ENCODE assay signal across 12 cellular contexts in genomic region chr5:43309657-43310056, GRCh38. TPM values are rescaled to one million over a fixed set of nuclear protein-coding genes. Genes with fewer than 3 reads are reported as not detected.
A peak's percentile ranks its signal among the peaks of the same experiment; 100 is the strongest.
DNase-seq lines count a peak whose midpoint lies in the region; ATAC-seq and TF ChIP-seq lines count a peak whose summit lies in the region.
"Had no signal": no experiment of that assay in that cellular context is flagged by ENCODE, and none has a peak within 500 bp of the region (broad histone marks: within the 10 kb centered on the region; RNA-seq: fewer than 3 reads in every experiment).

No MANE protein-coding gene starts in this region.

- H3K27me3 ChIP-seq in HUES64 (ENCODE audit: insufficient read depth, low read length) = no peaks in the 10 kb centered on the region
- H3K27me3 ChIP-seq in brain microvascular endothelial cell (replicated peaks) = no peaks in the 10 kb centered on the region
- H3K27me3 ChIP-seq: ascending aorta had no signal

- peak; percentile 7 for DNase-seq in DMS79 (lab: John Stamatoyannopoulos, UW)
- DNase-seq in brain microvascular endothelial cell = no peak
- no peak for DNase-seq in effector CD8-positive, alpha-beta T cell (lab: John Stamatoyannopoulos, UW)
- DNase-seq in middle frontal gyrus (ENCODE audit: extremely low spot score, low spot score) = no peak
- DNase-seq in NCI-H187 treated with DMSO at 0.1 percent for 48 hours (lab: John Stamatoyannopoulos, UW) = no peak
- DNase-seq: KBM-7, NCI-H526, WERI-Rb-1 had no signal

- H3K36me3 ChIP-seq in HUES64 (ENCODE audit: insufficient read depth, low read length) (peaks cover 58% of the 10 kb centered on the region), brain microvascular endothelial cell (replicated peaks) (peaks cover 2% of the 10 kb centered on the region), mesodermal cell (ENCODE audit: control insufficient read depth, insufficient read depth, low read length) (peaks cover 70% of the 10 kb centered on the region)
- H3K36me3 ChIP-seq: ascending aorta had no signal

- ATAC-seq in GM21529 (IDR thresholded peaks at IDR 0.05; ENCODE audit: unreplicated experiment) = no peak

- TF ChIP-seq CTCF in brain microvascular endothelial cell (IDR thresholded peaks at IDR 0.05; ENCODE audit: low read depth, low read length, missing control alignments) = no peak

- H3K27ac ChIP-seq in HUES64 (ENCODE audit: low read depth, low read length) = peak overlapping the region; percentile 28; the same call in 1 of the 2 replicates
- H3K27ac ChIP-seq in brain microvascular endothelial cell = no peak overlapping the region
- peak overlapping the region; percentile 19 for H3K27ac ChIP-seq in mesodermal cell (ENCODE audit: low read depth, low read length, severe bottlenecking)
- H3K27ac ChIP-seq: ascending aorta, WERI-Rb-1 had no signal

- H3K9me3 ChIP-seq in HUES64 (ENCODE audit: insufficient read depth, low read depth, low read length) (no peaks in the 10 kb centered on the region), mesodermal cell (ENCODE audit: control insufficient read depth, low read length) (no peaks in the 10 kb centered on the region)
- H3K9me3 ChIP-seq: ascending aorta had no signal

- H3K9ac ChIP-seq in HUES64 (ENCODE audit: low read depth, low read length) = peak overlapping the region; percentile 14; the same call in 1 of the 2 replicates

- in situ Hi-C loops in brain microvascular endothelial cell (cut with HindIII; ENCODE audit: low pct_ligation_motif_present, low sequenced_read_pairs) = no loop called here

- peaks cover 49% of the 10 kb centered on the region for H3K4me1 ChIP-seq in HUES64 (ENCODE audit: insufficient read depth, low read length)
- peaks cover 21% of the 10 kb centered on the region for H3K4me1 ChIP-seq in mesodermal cell (ENCODE audit: control insufficient read depth, insufficient read depth, low read length, poor library complexity, severe bottlenecking)

- H3K4me3 ChIP-seq in HUES64 (ENCODE audit: low read length) (peak overlapping the region; percentile 97), brain microvascular endothelial cell (ENCODE audit: low read depth, low read length) (peak overlapping the region; percentile 98), mesodermal cell (ENCODE audit: extremely low read depth, insufficient read depth, low read length, poor library complexity, severe bottlenecking) (peak overlapping the region; percentile 99)
- H3K4me3 ChIP-seq: ascending aorta had no signal

RNA-seq across cellular contexts. Expression of gene HMGCS1, which starts 3.6 kb away (rescaled TPM):
- 283 TPM for polyA plus RNA-seq in HUES64 (2013, experiment 1 of 2)
- 373 TPM for polyA plus RNA-seq in HUES64 (2013, experiment 2 of 2)
- polyA plus RNA-seq in mesodermal cell (2013, experiment 1 of 2) = 384 TPM
- 381 TPM for polyA plus RNA-seq in mesodermal cell (2013, experiment 2 of 2)
